Comparison of ENCODE assay signal across 9 cellular contexts in the genomic region with DNA sequence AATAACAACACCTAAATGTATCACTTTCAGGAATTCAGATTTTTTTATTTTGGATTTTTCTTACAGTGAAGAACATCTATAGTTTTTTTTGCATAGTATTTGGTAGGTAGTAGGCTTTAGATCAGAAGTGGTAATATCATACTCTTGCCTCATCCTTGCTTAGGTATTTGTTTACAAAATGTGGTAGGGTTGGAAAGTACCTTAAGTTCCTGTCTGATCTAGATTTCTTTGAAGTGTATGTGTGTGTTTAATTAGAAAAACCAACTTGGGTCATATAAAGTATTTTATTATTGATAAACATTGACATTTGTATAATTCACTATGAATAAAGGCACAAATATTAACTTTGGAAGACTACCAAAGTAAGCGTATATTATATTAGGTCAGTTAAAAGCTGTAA.
DNase-seq lines count a peak whose midpoint lies in the region; ATAC-seq and TF ChIP-seq lines count a peak whose summit lies in the region.
"Had no signal": no experiment of that assay in that cellular context is flagged by ENCODE, and none has a peak within 500 bp of the region (broad histone marks: within the 10 kb centered on the region; RNA-seq: fewer than 3 reads in every experiment).

No MANE protein-coding gene starts in this region.

- 77 to 91% (median 89%) methylated on average over 1 of the region's 1 CpG for WGBS in spleen, 5 donors
- 63 to 71% methylated on average over 1 of the region's 1 CpG for WGBS in lower leg skin, 2 donors
- WGBS in body of pancreas, 2 donors: 23 to 27% methylated on average over 1 of the region's 1 CpG

- H3K27me3 ChIP-seq in spleen (replicated peaks in 1 of 7): no peaks in the 10 kb centered on the region
- no peaks in the 10 kb centered on the region for H3K27me3 ChIP-seq in body of pancreas

- CTCF ChIA-PET in activated CD4-positive, alpha-beta memory T cell treated with anti-CD3 and anti-CD28 coated beads, Interleukin-2, amount 10 ng/mL, durations not matched to agents 7 days and 5 days (lab: Charles Lee): interaction anchor here (0.8 to 2.8 kb wide), 5 partner anchors 13 to 415 kb away, joined by 3 to 8 read pairs (median 4); a partner anchor contains a TSS

- TF ChIP-seq POLR2A in spleen (IDR thresholded peaks at IDR 0.05) (no peak), lower leg skin (IDR thresholded peaks at IDR 0.05) (no peak), body of pancreas (IDR thresholded peaks at IDR 0.05) (no peak)

- TF ChIP-seq CTCF in spleen (IDR thresholded peaks at IDR 0.05 in 8 of 11, conservative IDR thresholded peaks at IDR 0.05 in 3 of 11): no peak
- TF ChIP-seq CTCF in lower leg skin (IDR thresholded peaks at IDR 0.05): no peak
- no peak for TF ChIP-seq CTCF in body of pancreas (IDR thresholded peaks at IDR 0.05)

- H3K36me3 ChIP-seq in spleen (peaks cover 0 to 25% (median 0%) of the 10 kb centered on the region in 6 donors), body of pancreas (replicated peaks in 1 of 2; ENCODE audit: insufficient read depth in 1 of 2, low read depth in 2 of 2) (no peaks in the 10 kb centered on the region)

- intact Hi-C loops in spleen (cut with DNase I; ENCODE audit: low total_unique reads): loop anchor here (10.0 kb wide), 1 partner anchor 98 kb away; a partner anchor contains a TSS
- intact Hi-C loops in lower leg skin (cut with DNase I; ENCODE audit: low total_unique reads): no loop called here
- intact Hi-C loops in body of pancreas (cut with DNase I): no loop called here

- peaks cover 32% of the 10 kb centered on the region for H3K36me3 Mint-ChIP-seq in activated T-cell treated with anti-CD3 and anti-CD28 coated beads, Interleukin-2, amount 50 U/mL, for 4 hours (ENCODE audit: insufficient read depth)
- peaks cover 66% of the 10 kb centered on the region for H3K36me3 Mint-ChIP-seq in activated CD4-positive, alpha-beta memory T cell treated with anti-CD3 and anti-CD28 coated beads, Interleukin-2, amount 10 ng/mL, durations not matched to agents 7 days and 5 days (ENCODE audit: low read depth)

- POLR2A ChIA-PET in activated CD4-positive, alpha-beta memory T cell treated with anti-CD3 and anti-CD28 coated beads, Interleukin-2, amount 10 ng/mL, durations not matched to agents 7 days and 5 days (lab: Charles Lee): interaction anchor here (1.0 to 5.4 kb wide), 8 partner anchors 8 to 186 kb away, joined by 4 to 28 read pairs (median 16); a partner anchor contains a TSS

- H3K27ac ChIP-seq in spleen (peak overlapping the region in 5 of 8 donors; percentile 36 to 58 (median 46)), body of pancreas (no peak overlapping the region)

- DNase-seq in activated T-cell treated with anti-CD3 and anti-CD28 coated beads, Interleukin-2, amount 50 U/mL, for 4 hours: no peak
- DNase-seq in activated T-cell treated with anti-CD3 and anti-CD28 coated beads for 4 hours: no peak
- no peak for DNase-seq in activated CD4-positive, alpha-beta memory T cell treated with anti-CD3 and anti-CD28 coated beads, Interleukin-2, amount 10 ng/mL, durations not matched to agents 7 days and 5 days
- DNase-seq in spleen: no peak
- no peak for DNase-seq in GM03348 (ENCODE audit: low spot score)
- no peak for DNase-seq in lower leg skin (ENCODE audit: low spot score in 2 of 2)
- no peak for DNase-seq in body of pancreas
- DNase-seq: foreskin fibroblast had no signal

- H3K4me1 Mint-ChIP-seq in activated T-cell treated with anti-CD3 and anti-CD28 coated beads, Interleukin-2, amount 50 U/mL, for 4 hours (ENCODE audit: low read depth): peaks cover 79% of the 10 kb centered on the region
- peaks cover 86% of the 10 kb centered on the region for H3K4me1 Mint-ChIP-seq in activated CD4-positive, alpha-beta memory T cell treated with anti-CD3 and anti-CD28 coated beads, Interleukin-2, amount 10 ng/mL, durations not matched to agents 7 days and 5 days

- H3K4me3 ChIP-seq in spleen (no peak overlapping the region), lower leg skin (ENCODE audit: low read depth, poor library complexity, severe bottlenecking) (no peak overlapping the region), body of pancreas (no peak overlapping the region)

- no peaks in the 10 kb centered on the region for H3K9me3 ChIP-seq in spleen
- no peaks in the 10 kb centered on the region for H3K9me3 ChIP-seq in body of pancreas

- H3K9me3 Mint-ChIP-seq in activated T-cell treated with anti-CD3 and anti-CD28 coated beads, Interleukin-2, amount 50 U/mL, for 4 hours: peaks cover 2% of the 10 kb centered on the region
- H3K9me3 Mint-ChIP-seq in activated CD4-positive, alpha-beta memory T cell treated with anti-CD3 and anti-CD28 coated beads, Interleukin-2, amount 10 ng/mL, durations not matched to agents 7 days and 5 days: peaks cover 2% of the 10 kb centered on the region

- no peaks in the 10 kb centered on the region for H3K27me3 Mint-ChIP-seq in activated T-cell treated with anti-CD3 and anti-CD28 coated beads, Interleukin-2, amount 50 U/mL, for 4 hours (ENCODE audit: low read depth)
- no peaks in the 10 kb centered on the region for H3K27me3 Mint-ChIP-seq in activated CD4-positive, alpha-beta memory T cell treated with anti-CD3 and anti-CD28 coated beads, Interleukin-2, amount 10 ng/mL, durations not matched to agents 7 days and 5 days

- H3K27ac Mint-ChIP-seq in activated CD4-positive, alpha-beta memory T cell treated with anti-CD3 and anti-CD28 coated beads, Interleukin-2, amount 10 ng/mL, durations not matched to agents 7 days and 5 days: peak overlapping the region; percentile 85

- H3K4me3 Mint-ChIP-seq in activated T-cell treated with anti-CD3 and anti-CD28 coated beads, Interleukin-2, amount 50 U/mL, for 4 hours: no peak overlapping the region
- H3K4me3 Mint-ChIP-seq in activated CD4-positive, alpha-beta memory T cell treated with anti-CD3 and anti-CD28 coated beads, Interleukin-2, amount 10 ng/mL, durations not matched to agents 7 days and 5 days: no peak overlapping the region

- H3K4me1 ChIP-seq in spleen (peaks cover 0 to 29% (median 3%) of the 10 kb centered on the region in 6 donors), body of pancreas (peaks cover 7% of the 10 kb centered on the region)

- peak; percentile 72 to 79 for ATAC-seq in activated T-cell treated with anti-CD3 and anti-CD28 coated beads, Interleukin-2, amount 50 U/mL, for 4 hours
- peak; percentile 60 for ATAC-seq in HG02938 (IDR thresholded peaks at IDR 0.05; ENCODE audit: unreplicated experiment)
- ATAC-seq in body of pancreas: no peak

Comparison
In these comparisons a context has a peak if more than half of its experiments do, and no peak if none do; other contexts are left out.
1. H3K27ac ChIP-seq: peak in spleen (5 of 8); none in body of pancreas (0 of 4).